5 cellular contexts compared by ENCODE assay signal in the genomic region with DNA sequence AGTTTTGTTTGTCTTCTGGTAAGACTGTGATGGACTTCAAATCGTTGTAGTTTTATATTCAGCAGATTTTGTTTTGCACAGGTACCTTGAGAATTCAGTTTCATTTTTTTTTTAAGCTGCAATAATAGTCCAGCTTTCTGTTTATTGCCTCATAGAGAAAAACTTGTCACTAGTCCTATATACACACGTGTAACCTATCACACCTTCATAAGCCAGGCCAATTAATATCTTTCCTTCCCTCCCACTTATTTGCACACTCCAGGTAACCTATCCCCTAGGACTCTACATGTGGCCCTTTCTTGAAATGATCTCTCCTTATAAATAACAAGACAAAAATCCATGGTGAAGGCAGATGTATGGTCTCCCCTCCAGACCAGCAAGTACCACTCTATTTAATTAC.
"Had no signal": no experiment of that assay in that cellular context is flagged by ENCODE, and none has a peak within 500 bp of the region (broad histone marks: within the 10 kb centered on the region; RNA-seq: fewer than 3 reads in every experiment).

No MANE protein-coding gene starts in this region.

- DNase-seq: IMR-90, KBM-7, KG1 had no signal

- H3K27ac ChIP-seq: HL-60 had no signal

- H3K4me3 ChIP-seq: K562 had no signal
